ENCODE assay signal across 12 cellular contexts in the genomic region with DNA sequence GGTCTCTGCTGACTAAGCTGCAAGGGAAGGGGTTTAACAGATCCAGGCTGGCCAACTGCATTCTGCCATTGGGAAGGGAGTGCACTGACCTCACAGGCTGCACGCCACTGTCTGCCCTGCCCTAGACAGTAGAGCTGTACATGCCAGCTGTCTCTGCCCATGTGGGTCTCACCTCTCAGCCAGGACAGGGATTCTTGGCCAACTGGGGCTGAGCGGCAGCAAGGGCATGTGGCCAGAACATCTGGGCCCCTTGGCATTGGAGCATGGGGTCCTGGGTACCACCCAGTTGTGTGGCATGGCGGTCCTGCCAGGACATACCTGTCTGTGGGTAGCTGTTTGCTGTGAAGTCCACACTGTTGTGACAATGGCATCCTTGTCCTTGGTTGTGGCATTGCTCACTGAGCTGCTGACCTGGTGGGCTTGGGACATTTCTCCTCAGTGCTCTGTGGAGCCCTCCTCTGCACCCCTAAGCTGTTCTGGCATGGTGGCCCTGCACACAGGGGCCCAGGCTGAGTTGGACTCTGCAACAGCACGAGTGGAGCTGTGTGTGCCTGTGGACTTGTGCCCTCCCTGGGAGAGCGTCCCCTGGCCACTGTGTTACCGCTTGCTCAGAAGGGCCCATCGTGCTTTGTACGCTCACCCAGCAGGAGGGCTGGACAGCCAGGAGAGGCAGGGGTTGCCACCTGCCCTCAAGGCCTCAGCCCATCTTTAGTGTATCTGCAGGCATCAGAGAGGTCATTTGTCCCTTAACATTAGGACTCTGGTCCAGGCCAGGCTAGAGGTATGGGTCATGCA. TPM values are rescaled to one million over a fixed set of nuclear protein-coding genes. Genes with fewer than 3 reads are reported as not detected.
DNase-seq lines count a peak whose midpoint lies in the region; ATAC-seq and TF ChIP-seq lines count a peak whose summit lies in the region.
"Had no signal": no experiment of that assay in that cellular context is flagged by ENCODE, and none has a peak within 500 bp of the region (broad histone marks: within the 10 kb centered on the region; RNA-seq: fewer than 3 reads in every experiment).

No MANE protein-coding gene starts in this region.

- H3K9ac ChIP-seq in mesenchymal stem cell (ENCODE audit: low read length) = peak overlapping the region; percentile 6
- H3K9ac ChIP-seq: SK-N-SH had no signal

- H2BK12ac ChIP-seq in mesenchymal stem cell (ENCODE audit: low read length in 2 of 2) = peak overlapping the region in 1 of 2 experiments; percentile 1

- H3K27me3 ChIP-seq in body of pancreas (no peaks in the 10 kb centered on the region), mesenchymal stem cell (ENCODE audit: control insufficient read depth in 1 of 2, insufficient read depth in 1 of 2, low read length in 2 of 2) (no peaks in the 10 kb centered on the region), transverse colon (no peaks in the 10 kb centered on the region)

- H3K18ac ChIP-seq in mesenchymal stem cell (ENCODE audit: low read depth in 1 of 2, low read length in 2 of 2) = peak overlapping the region in 1 of 2 experiments; percentile 13

- in situ Hi-C loops in transverse colon (cut with MboI; ENCODE audit: low pct_ligation_motif_present in 1 of 4, low pct_unique_long_range_greater_than_20kb in 1 of 4, low sequenced_read_pairs in 3 of 4) = no loop called here

- H3K79me1 ChIP-seq in mesenchymal stem cell (replicated peaks; ENCODE audit: low read length, poor library complexity, severe bottlenecking) = peaks cover 15% of the 10 kb centered on the region

- H3K4ac ChIP-seq in mesenchymal stem cell (ENCODE audit: low read depth in 1 of 2, low read length in 2 of 2) = no peak overlapping the region

- H3K4me1 ChIP-seq in body of pancreas = peaks cover 42% of the 10 kb centered on the region
- peaks cover 66% of the 10 kb centered on the region for H3K4me1 ChIP-seq in mesenchymal stem cell (ENCODE audit: control insufficient read depth, insufficient read depth, low read depth, low read length)
- H3K4me1 ChIP-seq in transverse colon = peaks cover 36 to 65% (median 46%) of the 10 kb centered on the region in 4 donors

- TF ChIP-seq POLR2A in body of pancreas (IDR thresholded peaks at IDR 0.05) (no peak), transverse colon (IDR thresholded peaks at IDR 0.05) (no peak)

- peaks cover 94% of the 10 kb centered on the region for H3K4me1 Mint-ChIP-seq in activated naive CD4-positive, alpha-beta T cell treated with anti-CD3 and anti-CD28 coated beads, Interleukin-2, amount 50 U/mL, for 24 hours

- H3K36me3 Mint-ChIP-seq in activated naive CD4-positive, alpha-beta T cell treated with anti-CD3 and anti-CD28 coated beads, Interleukin-2, amount 50 U/mL, for 24 hours = peaks cover 28% of the 10 kb centered on the region

- no peaks in the 10 kb centered on the region for H3K9me3 Mint-ChIP-seq in activated naive CD4-positive, alpha-beta T cell treated with anti-CD3 and anti-CD28 coated beads, Interleukin-2, amount 50 U/mL, for 24 hours

- H3K27ac ChIP-seq in body of pancreas (peak overlapping the region; percentile 11 to 90 (median 86)), mesenchymal stem cell (ENCODE audit: low read length, poor library complexity, severe bottlenecking) (peak overlapping the region; percentile 98), transverse colon (peak overlapping the region; percentile 85 to 87 (median 86))

- no peak for DNase-seq in activated naive CD4-positive, alpha-beta T cell treated with Interleukin-2 at 50 U/mL for 16 hours
- DNase-seq in body of pancreas (no peak), mesenchymal stem cell (no peak), transverse colon (no peak), DMS153 treated with DMSO at 0.1 percent for 48 hours (lab: John Stamatoyannopoulos, UW; ENCODE audit: unreplicated experiment) (no peak)
- no peak for DNase-seq in stimulated activated CD4-positive, alpha-beta T cell treated with anti-CD3 and anti-CD28 coated beads, Interleukin-4, amount 100 ng/mL, for 4 hours
- DNase-seq: activated CD4-positive, CD25-positive, alpha-beta regulatory T cell treated with anti-CD3 and anti-CD28 coated beads, Interleukin-2, amount 50 U/mL, for 72 hours; NCI-H2081 treated with DMSO at 0.1 percent for 48 hours; NK-92 treated with Interleukin-12 subunit alpha and Interleukin-12 subunit beta, amount 100 ng/mL, for 24 hours; SK-N-SH had no signal

- no peaks in the 10 kb centered on the region for H3K9me3 ChIP-seq in body of pancreas
- peaks cover 4% of the 10 kb centered on the region for H3K9me3 ChIP-seq in mesenchymal stem cell (ENCODE audit: control insufficient read depth, low read length)
- no peaks in the 10 kb centered on the region for H3K9me3 ChIP-seq in transverse colon
- H3K9me3 ChIP-seq: SK-N-SH had no signal

- ATAC-seq in body of pancreas = no peak
- ATAC-seq in GM18511 (IDR thresholded peaks at IDR 0.05; ENCODE audit: unreplicated experiment) = no peak

- H3K23ac ChIP-seq in mesenchymal stem cell (ENCODE audit: low read length in 2 of 2) = no peak overlapping the region

- no peak overlapping the region for H2BK120ac ChIP-seq in mesenchymal stem cell (ENCODE audit: low read depth, low read length)

- H4K8ac ChIP-seq in mesenchymal stem cell (ENCODE audit: low read length) = no peak overlapping the region

- H3K4me2 ChIP-seq in mesenchymal stem cell (ENCODE audit: low read length, poor library complexity, severe bottlenecking) = no peak overlapping the region
- H3K4me2 ChIP-seq: SK-N-SH had no signal

- H3K4me3 ChIP-seq in body of pancreas (no peak overlapping the region), mesenchymal stem cell (ENCODE audit: insufficient read depth in 1 of 2, low read depth in 1 of 2, low read length in 2 of 2) (no peak overlapping the region), transverse colon (no peak overlapping the region)

- no peak overlapping the region for H2BK15ac ChIP-seq in mesenchymal stem cell (ENCODE audit: low read depth, poor library complexity, severe bottlenecking)

- no peak overlapping the region for H2AFZ ChIP-seq in mesenchymal stem cell (ENCODE audit: low read depth, low read length)

- TF ChIP-seq CTCF in body of pancreas (IDR thresholded peaks at IDR 0.05) (no peak), transverse colon (IDR thresholded peaks at IDR 0.05) (no peak)

- no peak overlapping the region for H2BK5ac ChIP-seq in mesenchymal stem cell (ENCODE audit: low read depth, low read length, poor library complexity, severe bottlenecking)

- 92 to 97% methylated on average over 6 to 8 of the region's 8 CpGs for whole genome bisulfite sequencing in body of pancreas, 2 donors
- WGBS in mesenchymal stem cell = 99% methylated on average over 8 of the region's 8 CpGs
- 97% methylated on average over 3 of the region's 8 CpGs; no CpG with 5 or more reads in 1 of the 2 donors for WGBS in transverse colon (ENCODE audit: low coverage in 1 of 2), 2 donors

- H3K27me3 Mint-ChIP-seq in activated naive CD4-positive, alpha-beta T cell treated with anti-CD3 and anti-CD28 coated beads, Interleukin-2, amount 50 U/mL, for 24 hours = no peaks in the 10 kb centered on the region

- H4K91ac ChIP-seq in mesenchymal stem cell (ENCODE audit: low read length) = peak overlapping the region; percentile 22

- intact Hi-C loops in body of pancreas (cut with DNase I) = no loop called here
- intact Hi-C loops in transverse colon (cut with DNase I; ENCODE audit: low total_unique reads) = no loop called here

- H3K27ac Mint-ChIP-seq in activated naive CD4-positive, alpha-beta T cell treated with anti-CD3 and anti-CD28 coated beads, Interleukin-2, amount 50 U/mL, for 24 hours = no peak overlapping the region

- peak overlapping the region; percentile 9 for H3K4me3 Mint-ChIP-seq in activated naive CD4-positive, alpha-beta T cell treated with anti-CD3 and anti-CD28 coated beads, Interleukin-2, amount 50 U/mL, for 24 hours

- H3K36me3 ChIP-seq in body of pancreas (replicated peaks in 1 of 2; ENCODE audit: insufficient read depth in 1 of 2, low read depth in 2 of 2) (peaks cover 0 to 2% of the 10 kb centered on the region in 2 donors), mesenchymal stem cell (ENCODE audit: control insufficient read depth in 1 of 2, insufficient read depth in 2 of 2, low read depth in 1 of 2, low read length in 2 of 2) (peaks cover 48 to 54% of the 10 kb centered on the region in 2 experiments), transverse colon (peaks cover 0 to 18% (median 5%) of the 10 kb centered on the region in 4 donors)

- no peak for TF ChIP-seq EP300 in transverse colon (IDR thresholded peaks at IDR 0.05; ENCODE audit: low read depth)

- H3K14ac ChIP-seq in mesenchymal stem cell (ENCODE audit: low read length in 2 of 2) = no peak overlapping the region

- peak overlapping the region; percentile 67 for H2AK5ac ChIP-seq in mesenchymal stem cell (ENCODE audit: low read length, severe bottlenecking)

RNA-seq across cellular contexts. Expression of gene MED15, which starts 46.7 kb away (rescaled TPM):
- total RNA-seq in body of pancreas (10 to 100 TPM; 31.6 to 36.9 TPM), transverse colon (100 to 1,000 TPM in 2 of 4 donors, 10 to 100 TPM in 2; 70.3 to 211 (median 116) TPM)
- polyA plus RNA-seq in mesenchymal stem cell (2013, experiment 1 of 2) = 63.2 TPM
- 60.2 TPM for polyA plus RNA-seq in mesenchymal stem cell (2013, experiment 2 of 2)

RNA-seq across cellular contexts. Expression of gene KLHL22, which starts 58.5 kb away (rescaled TPM):
- total RNA-seq in body of pancreas = 10 to 100 TPM; 10.1 to 11.9 TPM
- 10.8 TPM for polyA plus RNA-seq in mesenchymal stem cell (2013, experiment 1 of 2)
- polyA plus RNA-seq in mesenchymal stem cell (2013, experiment 2 of 2) = 10.8 TPM
- total RNA-seq in transverse colon = 10 to 100 TPM; 12.7 to 75.9 (median 16.9) TPM
